28 cellular contexts compared by ENCODE assay signal in genomic region chr1:95496307-95496706, GRCh38.
"Had no signal": no experiment of that assay in that cellular context is flagged by ENCODE, and none has a peak within 500 bp of the region (broad histone marks: within the 10 kb centered on the region; RNA-seq: fewer than 3 reads in every experiment).

No MANE protein-coding gene starts in this region.

- H3K27ac ChIP-seq: heart right ventricle, hepatocyte, left lung, pancreas, prostate gland, stomach, testis, thyroid gland, transverse colon, upper lobe of left lung, vagina had no signal

- H3K4me1 ChIP-seq: heart right ventricle, left lung, pancreas, prostate gland, stomach, testis, thyroid gland, transverse colon, upper lobe of left lung, vagina had no signal

- H3K9me3 ChIP-seq: heart right ventricle, left lung, mucosa of descending colon, pancreas, prostate gland, stomach, testis, thyroid gland, transverse colon, upper lobe of left lung, vagina had no signal

- FAIRE-seq: keratinocyte, pancreas had no signal

- H2AFZ ChIP-seq: hepatocyte had no signal

- DNase-seq: heart right ventricle; left colon; midbrain; mucosa of descending colon; naive thymus-derived CD4-positive, alpha-beta T cell; nucleus accumbens; pancreas; posterior cingulate gyrus; retina; right cardiac atrium; stimulated activated CD4-positive, alpha-beta T cell treated with anti-CD3 and anti-CD28 coated beads, Interleukin-12 subunit alpha, Interleukin-12 subunit beta, amount 100 ng/mL, for 4 hours; stimulated activated CD4-positive, alpha-beta T cell treated with anti-CD3 and anti-CD28 coated beads, Interleukin-15, amount 100 ng/mL, for 24 hours; stimulated activated CD4-positive, alpha-beta T cell treated with anti-CD3 and anti-CD28 coated beads, Interleukin-2, amount 100 ng/mL, for 24 hours; stimulated activated CD4-positive, alpha-beta T cell treated with anti-CD3 and anti-CD28 coated beads, Interleukin-4, amount 100 ng/mL, for 1 hour; stimulated activated naive B cell treated with anti-CD40 and anti-IgM and Interleukin-4, amounts not matched to agents 10 μg/mL and 1 μg/mL and 100 μg/mL, for 72 hours; stimulated activated naive CD8-positive, alpha-beta T cell treated with anti-CD3 and anti-CD28 coated beads, Interleukin-15, Interleukin-2, amounts not matched to agents 100 U/mL and 50 U/mL, for 24 hours; stomach; testis; thyroid gland; transverse colon; upper lobe of left lung had no signal

- H3K4me2 ChIP-seq: hepatocyte had no signal

- ATAC-seq: heart right ventricle; left colon; left lung; mucosa of descending colon; naive thymus-derived CD4-positive, alpha-beta T cell; natural killer cell treated with Interleukin-12 subunit alpha and Interleukin-12 subunit beta and Interleukin-15 and Interleukin-18, amount 100 ng/mL, for 72 hours; pancreas; right cardiac atrium; stimulated activated naive B cell treated with anti-CD40 and anti-IgM and Interleukin-4, amounts not matched to agents 10 μg/mL and 1 μg/mL and 100 μg/mL, for 72 hours; stimulated activated naive CD8-positive, alpha-beta T cell treated with anti-CD3 and anti-CD28 coated beads, Interleukin-15, Interleukin-2, amounts not matched to agents 100 U/mL and 50 U/mL, for 24 hours had no signal

- H3K79me2 ChIP-seq: hepatocyte had no signal

- H3K36me3 ChIP-seq: heart right ventricle, left lung, pancreas, prostate gland, stomach, thyroid gland, transverse colon, upper lobe of left lung, vagina had no signal

- H3K4me3 ChIP-seq: heart right ventricle, hepatocyte, left lung, lung, mucosa of descending colon, pancreas, prostate gland, stomach, testis, thyroid gland, transverse colon, upper lobe of left lung, vagina had no signal

- H3K27me3 ChIP-seq: heart right ventricle, hepatocyte, left lung, pancreas, stomach, testis, thyroid gland, transverse colon, upper lobe of left lung, vagina had no signal
